In the genomic region with DNA sequence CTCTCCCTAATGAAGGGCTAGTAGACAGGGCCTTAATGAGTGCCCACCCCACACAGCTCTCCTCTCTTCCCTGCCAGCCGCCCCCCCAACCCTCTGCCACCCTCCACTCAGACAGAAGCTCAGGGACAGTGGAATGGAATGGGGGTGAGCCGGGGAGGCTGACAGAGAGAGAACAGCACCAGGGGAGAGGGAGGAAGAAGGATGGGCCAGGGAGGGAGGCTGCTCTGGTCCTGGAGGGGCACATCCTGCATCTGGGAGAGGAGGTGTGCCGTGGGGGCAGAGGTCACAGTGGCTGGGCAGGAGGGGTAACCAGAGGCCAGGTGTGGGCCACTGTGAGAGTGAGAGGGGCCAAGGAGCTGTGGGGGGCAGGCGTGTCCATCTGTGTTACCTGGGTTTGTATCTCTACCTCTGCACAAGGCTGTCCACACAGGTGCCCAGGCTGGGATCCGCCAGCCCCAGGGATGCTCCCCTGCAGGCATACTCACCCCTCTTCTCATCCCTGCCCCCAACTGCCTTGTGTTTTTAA, we compare ENCODE assay signal across 27 cellular contexts. TPM values are rescaled to one million over a fixed set of nuclear protein-coding genes. Genes with fewer than 3 reads are reported as not detected.
DNase-seq lines count a peak whose midpoint lies in the region; ATAC-seq, FAIRE-seq and TF ChIP-seq lines count a peak whose summit lies in the region.
"Had no signal": no experiment of that assay in that cellular context is flagged by ENCODE, and none has a peak within 500 bp of the region (broad histone marks: within the 10 kb centered on the region; RNA-seq: fewer than 3 reads in every experiment).

No MANE protein-coding gene starts in this region.

- H3K4me3 ChIP-seq in SK-N-SH (ENCODE audit: low read depth in 2 of 2, low read length in 1 of 2) (no peak overlapping the region), H1 (ENCODE audit: extremely low read depth in 1 of 4, insufficient read depth in 2 of 4, low read depth in 3 of 4, low read length in 4 of 4) (no peak overlapping the region), neural progenitor cell (no peak overlapping the region), breast epithelium (no peak overlapping the region)
- H3K4me3 ChIP-seq: gastroesophageal sphincter, K562, lower lobe of right lung, ovary, right atrium auricular region, stomach, transverse colon had no signal

- no peak for FAIRE-seq in H1 (lab: Jason Lieb, UNC)
- FAIRE-seq: K562, kidney had no signal

- no peak overlapping the region for H4K91ac ChIP-seq in H9 (ENCODE audit: insufficient read length, low read depth, low read length)
- H4K91ac ChIP-seq in H1 (replicated peaks; ENCODE audit: insufficient read length, low read length), result no peak overlapping the region

- H3K9ac ChIP-seq in SK-N-SH, result no peak overlapping the region
- no peak overlapping the region for H3K9ac ChIP-seq in H9 (ENCODE audit: extremely low read depth, insufficient read length, low read length)
- no peak overlapping the region for H3K9ac ChIP-seq in H1 (replicated peaks in 1 of 4; ENCODE audit: extremely low read depth in 1 of 4, low read depth in 3 of 4, low read length in 3 of 4)
- no peak overlapping the region for H3K9ac ChIP-seq in neural progenitor cell

- peaks cover 0 to 6% of the 10 kb centered on the region in 2 experiments for H3K36me3 ChIP-seq in SK-N-SH (replicated peaks in 1 of 2; ENCODE audit: control insufficient read depth in 1 of 2, insufficient read depth in 2 of 2, low read length in 1 of 2)
- peaks cover 0 to 9% (median 0%) of the 10 kb centered on the region in 4 experiments; a peak in 3 of 8 replicates for H3K36me3 ChIP-seq in H1 (ENCODE audit: control insufficient read depth in 2 of 4, insufficient read depth in 4 of 4, low read length in 3 of 4)
- H3K36me3 ChIP-seq in neural progenitor cell, result no peaks in the 10 kb centered on the region
- no peaks in the 10 kb centered on the region for H3K36me3 ChIP-seq in breast epithelium
- H3K36me3 ChIP-seq: lower lobe of right lung, ovary, right atrium auricular region, stomach, transverse colon had no signal

- H3T11ph ChIP-seq in H9 (ENCODE audit: low read length), result no peak overlapping the region

- H3K79me1 ChIP-seq in H9 (ENCODE audit: insufficient read depth, low read depth, low read length, poor library complexity, severe bottlenecking) (no peaks in the 10 kb centered on the region), H1 (ENCODE audit: low read depth, low read length) (no peaks in the 10 kb centered on the region)

- H2AK5ac ChIP-seq in H9 (ENCODE audit: insufficient read length, low read length) (no peak overlapping the region), H1 (ENCODE audit: low read depth, low read length) (peak overlapping the region; percentile 53; the same call in 1 of the 2 replicates)

- H4K8ac ChIP-seq in H9 (replicated peaks; ENCODE audit: insufficient read length, low read depth, low read length), result no peak overlapping the region
- no peak overlapping the region for H4K8ac ChIP-seq in H1 (ENCODE audit: extremely low read depth, insufficient read depth, low read length)

- H3F3A ChIP-seq in SK-N-SH (replicated peaks; ENCODE audit: insufficient read depth), result peaks cover 6% of the 10 kb centered on the region
- peaks cover 17% of the 10 kb centered on the region for H3F3A ChIP-seq in neural progenitor cell (ENCODE audit: low read depth)

- TF ChIP-seq EP300 in SK-N-SH (IDR thresholded peaks at IDR 0.05; ENCODE audit: borderline replicate concordance in 1 of 2, low read depth in 1 of 2, low read length in 1 of 2) (no peak), H1 (IDR thresholded peaks at IDR 0.05; ENCODE audit: borderline replicate concordance in 1 of 2, low read depth in 2 of 2, low read length in 2 of 2) (no peak)

- TF ChIP-seq POLR2A in H1 (IDR thresholded peaks at IDR 0.05; ENCODE audit: control extremely low read depth in 1 of 2, low read depth in 2 of 2, low read length in 2 of 2) (no peak), breast epithelium (IDR thresholded peaks at IDR 0.05) (no peak)

- H3K4me1 ChIP-seq in SK-N-SH (ENCODE audit: control insufficient read depth in 1 of 2, insufficient read depth in 2 of 2, low read depth in 1 of 2, low read length in 1 of 2), result peaks cover 3 to 42% of the 10 kb centered on the region in 2 experiments; a peak in 2 of 4 replicates
- H3K4me1 ChIP-seq in H9 (ENCODE audit: insufficient read depth, low read length), result peaks cover 2% of the 10 kb centered on the region; the same call in 1 of the 2 replicates
- H3K4me1 ChIP-seq in H1 (replicated peaks in 1 of 4; ENCODE audit: control insufficient read depth in 3 of 4, insufficient read depth in 4 of 4, low read length in 3 of 4), result peaks cover 2 to 22% (median 14%) of the 10 kb centered on the region in 4 experiments
- H3K4me1 ChIP-seq in neural progenitor cell, result peaks cover 32% of the 10 kb centered on the region
- peaks cover 4 to 5% of the 10 kb centered on the region in 2 donors for H3K4me1 ChIP-seq in breast epithelium

- H3K27ac ChIP-seq in SK-N-SH (ENCODE audit: low read depth in 2 of 2, low read length in 1 of 2) (no peak overlapping the region), H9 (ENCODE audit: insufficient read length, low read depth, low read length) (no peak overlapping the region), H1 (ENCODE audit: low read depth, low read length) (no peak overlapping the region), neural progenitor cell (no peak overlapping the region), breast epithelium (peak overlapping the region in 1 of 2 donors; percentile 55)
- H3K27ac ChIP-seq: 22Rv1, lower lobe of right lung, ovary, right atrium auricular region, stomach, transverse colon had no signal

- H2BK20ac ChIP-seq in H9 (ENCODE audit: low read depth, low read length, poor library complexity, severe bottlenecking) (no peak overlapping the region), H1 (ENCODE audit: low read length) (no peak overlapping the region)

- H3K4me2 ChIP-seq in SK-N-SH (peak overlapping the region; percentile 93; the same call in 1 of the 2 replicates), H9 (ENCODE audit: insufficient read depth, insufficient read length, low read length) (no peak overlapping the region), H1 (ENCODE audit: insufficient read depth in 1 of 2, low read depth in 2 of 2, low read length in 2 of 2) (no peak overlapping the region), neural progenitor cell (no peak overlapping the region)

- H3K9me2 ChIP-seq in SK-N-SH, result no peaks in the 10 kb centered on the region

- H3K9me3 Mint-ChIP-seq in H9 (peaks cover 0 to 2% of the 10 kb centered on the region in 2 experiments; a peak in 2 of 5 replicates), neural progenitor cell (no peaks in the 10 kb centered on the region)
- H3K9me3 Mint-ChIP-seq: activated T-cell treated with anti-CD3 and anti-CD28 coated beads, Interleukin-2, amount 50 U/mL, for 72 hours had no signal

- 93% methylated on average over 5 of the region's 5 CpGs for WGBS in SK-N-SH (ENCODE audit: low lambda C conversion rate)
- no CpG with 5 or more reads among the region's 5 CpGs for WGBS in H9 (ENCODE audit: extremely low coverage, insufficient read length, low lambda C conversion rate)
- 78% methylated on average over 5 of the region's 5 CpGs; no CpG with 5 or more reads in 1 of the 2 experiments for WGBS in H1 (ENCODE audit: extremely low coverage in 1 of 2, insufficient coverage in 1 of 2, insufficient read length in 1 of 2, insufficient replicate concordance in 2 of 2, low coverage in 1 of 2, low lambda C conversion rate in 2 of 2, missing lambda C conversion rate in 1 of 2), 2 experiments

- CTCF ChIA-PET in SK-N-SH (lab: Yijun Ruan, JAX), result interaction anchor here (1.0 to 11.1 kb wide), 4 partner anchors 17 to 75 kb away, joined by 3 to 151 read pairs (median 18); a partner anchor contains a TSS
- CTCF ChIA-PET in H1 (lab: Charles Lee; ENCODE audit: partially characterized antibody), result interaction anchor here (0.6 to 1.3 kb wide), 8 partner anchors 10 to 74 kb away, joined by 3 to 4 read pairs (median 3); no protein-coding TSS in a partner anchor

- H3K27ac Mint-ChIP-seq in H9 (peak overlapping the region in 2 of 3 experiments; percentile 61; a peak in 5 of 7 replicates), neural progenitor cell (peak overlapping the region; percentile 90)
- H3K27ac Mint-ChIP-seq: activated naive CD8-positive, alpha-beta T cell; activated T-cell treated with anti-CD3 and anti-CD28 coated beads, Interleukin-2, amount 50 U/mL, for 72 hours had no signal

- H3K27me3 Mint-ChIP-seq in H9 (ENCODE audit: low read depth) (no peaks in the 10 kb centered on the region), neural progenitor cell (ENCODE audit: insufficient read depth, low read depth) (peaks cover 4% of the 10 kb centered on the region)
- H3K27me3 Mint-ChIP-seq: activated naive CD8-positive, alpha-beta T cell had no signal

- intact Hi-C loops in breast epithelium (cut with DNase I; ENCODE audit: low total_unique reads), result no loop called here

- H3K14ac ChIP-seq in H9 (ENCODE audit: insufficient read depth, low read length), result no peak overlapping the region
- no peak overlapping the region for H3K14ac ChIP-seq in H1 (ENCODE audit: insufficient read length)

- TF ChIP-seq CTCF in SK-N-SH (IDR thresholded peaks at IDR 0.05), result no peak
- no peak for TF ChIP-seq CTCF in H9 (conservative IDR thresholded peaks at IDR 0.05)
- no peak for TF ChIP-seq CTCF in H1 (IDR thresholded peaks at IDR 0.05; ENCODE audit: control extremely low read depth in 1 of 3, insufficient read depth in 1 of 3, low read depth in 1 of 3, low read length in 3 of 3)
- no peak for TF ChIP-seq CTCF in neural progenitor cell (IDR thresholded peaks at IDR 0.05)
- TF ChIP-seq CTCF in breast epithelium (IDR thresholded peaks at IDR 0.05), result no peak

- H3K9me3 ChIP-seq in SK-N-SH (no peaks in the 10 kb centered on the region), H9 (ENCODE audit: control insufficient read depth, low read depth, low read length) (no peaks in the 10 kb centered on the region), H1 (ENCODE audit: insufficient read depth in 2 of 2, low read depth in 1 of 2, low read length in 1 of 2) (no peaks in the 10 kb centered on the region), neural progenitor cell (ENCODE audit: low read depth) (no peaks in the 10 kb centered on the region), breast epithelium (no peaks in the 10 kb centered on the region)
- H3K9me3 ChIP-seq: gastroesophageal sphincter, lower lobe of right lung, ovary, right atrium auricular region, stomach, transverse colon had no signal

- H4K5ac ChIP-seq in H9 (ENCODE audit: insufficient read length, low read depth, low read length), result no peak overlapping the region
- no peak overlapping the region for H4K5ac ChIP-seq in H1 (ENCODE audit: insufficient read length, low read depth, low read length)

- H3K4me1 Mint-ChIP-seq in H9, result peaks cover 25 to 50% of the 10 kb centered on the region in 2 experiments
- peaks cover 65% of the 10 kb centered on the region for H3K4me1 Mint-ChIP-seq in neural progenitor cell

- H3K56ac ChIP-seq in H9 (ENCODE audit: insufficient read length, low read depth, low read length) (no peak overlapping the region), H1 (replicated peaks; ENCODE audit: insufficient read length, low read depth, low read length) (no peak overlapping the region)

- in situ Hi-C loops in ACHN (cut with HindIII; ENCODE audit: low pct_ligation_motif_present, low pct_unique_long_range_greater_than_20kb, low sequenced_read_pairs), result no loop called here

- H3K4me3 Mint-ChIP-seq in H9, result 0 out of 5 replicates have a peak overlapping the region, but pooled peaks of 1 of the 2 experiments have one; percentile 0
- peak overlapping the region; percentile 76 for H3K4me3 Mint-ChIP-seq in neural progenitor cell
- H3K4me3 Mint-ChIP-seq: activated naive CD8-positive, alpha-beta T cell; activated T-cell treated with anti-CD3 and anti-CD28 coated beads, Interleukin-2, amount 50 U/mL, for 72 hours had no signal

- no peaks in the 10 kb centered on the region for H4K20me1 ChIP-seq in SK-N-SH (ENCODE audit: insufficient read depth)
- H4K20me1 ChIP-seq in H9 (ENCODE audit: control insufficient read depth, insufficient read depth, insufficient read length), result no peaks in the 10 kb centered on the region
- H4K20me1 ChIP-seq in H1 (replicated peaks in 1 of 2; ENCODE audit: control insufficient read depth in 1 of 2, insufficient read depth in 2 of 2, low read length in 2 of 2), result peaks cover 0 to 7% of the 10 kb centered on the region in 2 experiments
- H4K20me1 ChIP-seq in neural progenitor cell (ENCODE audit: low read depth), result peaks cover 4% of the 10 kb centered on the region

- H2BK15ac ChIP-seq in H9 (ENCODE audit: low read depth, low read length) (no peak overlapping the region), H1 (ENCODE audit: low read length) (no peak overlapping the region)

- no peak for DNase-seq in SK-N-SH
- no peak for DNase-seq in H9
- no peak for DNase-seq in H1 (ENCODE audit: low read depth in 1 of 2, low spot score in 2 of 2)
- DNase-seq in neural progenitor cell (ENCODE audit: low spot score), result no peak
- DNase-seq in inferior parietal cortex (ENCODE audit: extremely low spot score), result no peak
- no peak for DNase-seq in breast epithelium (ENCODE audit: low spot score in 2 of 2)
- DNase-seq in ACHN, result no peak
- DNase-seq: activated CD4-positive, CD25-positive, alpha-beta regulatory T cell treated with anti-CD3 and anti-CD28 coated beads, Interleukin-2, amount 50 U/mL, for 72 hours; activated CD8-positive, alpha-beta memory T cell treated with anti-CD3 and anti-CD28 coated beads for 24 hours; activated T-cell treated with anti-CD3 and anti-CD28 coated beads, Interleukin-2, amount 50 U/mL, for 72 hours; effector CD8-positive, alpha-beta T cell; EL; lower lobe of right lung; NCI-H1694 treated with DMSO at 0.1 percent for 48 hours; NCI-H69; stimulated activated CD4-positive, alpha-beta T cell treated with anti-CD3 and anti-CD28 coated beads, Interleukin-4, amount 100 ng/mL, for 24 hours; stomach; SW 1271; transverse colon had no signal

- H3K36me3 Mint-ChIP-seq in H9 (ENCODE audit: insufficient read depth in 1 of 3, low read depth in 3 of 3), result peaks cover 0 to 8% (median 0%) of the 10 kb centered on the region in 3 experiments; a peak in 1 of 7 replicates
- peaks cover 6% of the 10 kb centered on the region for H3K36me3 Mint-ChIP-seq in neural progenitor cell
- H3K36me3 Mint-ChIP-seq: activated naive CD8-positive, alpha-beta T cell had no signal

- H2BK5ac ChIP-seq in H9 (ENCODE audit: insufficient read length, low read length) (no peak overlapping the region), H1 (ENCODE audit: low read depth, low read length) (no peak overlapping the region)

- no peak overlapping the region for H2BK120ac ChIP-seq in H9 (ENCODE audit: low read depth, low read length, poor library complexity, severe bottlenecking)
- H2BK120ac ChIP-seq in H1 (replicated peaks; ENCODE audit: low read depth, low read length), result no peak overlapping the region

- ATAC-seq in SK-N-SH treated with all-trans-retinoic acid at 6 μM for 48 hours, result no peak
- ATAC-seq: activated T-cell treated with anti-CD3 and anti-CD28 coated beads, Interleukin-2, amount 50 U/mL, for 72 hours; gastroesophageal sphincter; K562; lower lobe of right lung had no signal

- H3K79me2 ChIP-seq in SK-N-SH (ENCODE audit: insufficient read depth), result peaks cover 5% of the 10 kb centered on the region; the same call in 1 of the 2 replicates
- H3K79me2 ChIP-seq in H9 (ENCODE audit: insufficient read depth, low read length), result no peaks in the 10 kb centered on the region
- H3K79me2 ChIP-seq in H1 (ENCODE audit: control insufficient read depth in 1 of 2, insufficient read depth in 2 of 2, low read length in 2 of 2), result no peaks in the 10 kb centered on the region; a peak in 1 of 4 replicates
- H3K79me2 ChIP-seq in neural progenitor cell (ENCODE audit: low read depth), result no peaks in the 10 kb centered on the region

- POLR2A ChIA-PET in SK-N-SH (lab: Yijun Ruan, JAX) (no interaction called here), H1 (lab: Charles Lee; ENCODE audit: partially characterized antibody) (interaction anchor here (0.9 to 2.1 kb wide), 4 partner anchors 61 to 118 kb away, joined by 3 to 5 read pairs (median 3); no protein-coding TSS in a partner anchor)

- TF ChIP-seq RAD21 in SK-N-SH (IDR thresholded peaks at IDR 0.05; ENCODE audit: low read length), result no peak
- TF ChIP-seq RAD21 in H1 (IDR thresholded peaks at IDR 0.05 in 1 of 2, conservative IDR thresholded peaks at IDR 0.05 in 1 of 2; ENCODE audit: low read depth in 2 of 2, low read length in 2 of 2), result no peak

- H3K4ac ChIP-seq in H9 (ENCODE audit: low read depth, low read length), result no peak overlapping the region
- no peak overlapping the region for H3K4ac ChIP-seq in H1 (replicated peaks; ENCODE audit: insufficient read length, low read depth, low read length)

- H3K18ac ChIP-seq in H9 (ENCODE audit: insufficient read length, low read depth, low read length) (no peak overlapping the region), H1 (ENCODE audit: extremely low read depth, low read length) (no peak overlapping the region; the same call in 1 of the 2 replicates)

- no peak overlapping the region for H3K23ac ChIP-seq in H9 (ENCODE audit: insufficient read length, low read depth, low read length)
- H3K23ac ChIP-seq in H1 (ENCODE audit: insufficient read length), result no peak overlapping the region

- no peak overlapping the region for H2BK12ac ChIP-seq in H9 (ENCODE audit: insufficient read length, low read depth, low read length)
- no peak overlapping the region for H2BK12ac ChIP-seq in H1 (ENCODE audit: low read depth, low read length)

- H2AFZ ChIP-seq in SK-N-SH (ENCODE audit: low read depth) (no peak overlapping the region), H9 (ENCODE audit: low read length) (no peak overlapping the region), H1 (ENCODE audit: low read length) (no peak overlapping the region), neural progenitor cell (replicated peaks) (no peak overlapping the region)

- H3K27me3 ChIP-seq in SK-N-SH (ENCODE audit: insufficient read depth) (no peaks in the 10 kb centered on the region), H9 (ENCODE audit: insufficient read depth, low read length) (no peaks in the 10 kb centered on the region), H1 (replicated peaks in 1 of 4; ENCODE audit: control insufficient read depth in 3 of 4, extremely low read depth in 1 of 4, insufficient read depth in 3 of 4, low read length in 3 of 4) (no peaks in the 10 kb centered on the region), neural progenitor cell (peaks cover 9% of the 10 kb centered on the region), breast epithelium (no peaks in the 10 kb centered on the region)
- H3K27me3 ChIP-seq: ovary, right atrium auricular region, stomach, transverse colon had no signal

- peaks cover 5% of the 10 kb centered on the region for H3K23me2 ChIP-seq in H9 (ENCODE audit: insufficient read length, low read depth, low read length, poor library complexity, severe bottlenecking)
- H3K23me2 ChIP-seq in H1 (ENCODE audit: low read depth, low read length), result peaks cover 8% of the 10 kb centered on the region; the same call in 1 of the 2 replicates

RNA-seq across cellular contexts. Expression of a gene that starts 2.4 kb away (rescaled TPM):
- polyA plus RNA-seq in SK-N-SH (2012; rRNA removed), result 3.9 and 6.0 TPM in 2 replicates
- 3.0 and 4.2 TPM in 2 replicates for polyA plus RNA-seq in SK-N-SH (2012; cell fraction: cytosol; rRNA removed)
- 7.3 and 13.1 TPM in 2 replicates for polyA plus RNA-seq in SK-N-SH (2012; cell fraction: nucleus; rRNA removed)
- 3.2 and 4.0 TPM in 2 replicates for total RNA-seq in H9 (2021)
- total RNA-seq in H1 (2021; fragmentation: NEBNext Ultra II Directional; extraction: Animal tissue kit (Norgen Biotek cat#: 25700)), result 4.5 and 4.6 TPM in 2 replicates
- polyA plus RNA-seq in H1 (2011; rRNA removed), result 1.9 and 5.0 TPM in 2 replicates
- 3.9 TPM for polyA plus RNA-seq in H1 (2011; cell fraction: cytosol; rRNA removed)
- polyA plus RNA-seq in H1 (2011; cell fraction: nucleus; rRNA removed), result 5.5 TPM
- polyA plus RNA-seq in H1 (2012, experiment 1 of 2), result 2.7 to 4.5 TPM (median 3.8 TPM) in 4 replicates
- 2.0 TPM for polyA plus RNA-seq in H1 (2012, experiment 2 of 2)
- polyA plus RNA-seq in H1 (2013, experiment 1 of 2), result 2.5 TPM
- 2.2 TPM for polyA plus RNA-seq in H1 (2013, experiment 2 of 2)
- 0.37 and 0.41 TPM in 2 replicates for polyA minus RNA-seq in H1 (2011; rRNA and poly(A)+ RNA removed)
- polyA minus RNA-seq in H1 (2011; cell fraction: cytosol; rRNA and poly(A)+ RNA removed), result 3.1 TPM
- 2.9 TPM for polyA minus RNA-seq in H1 (2011; cell fraction: nucleus; rRNA and poly(A)+ RNA removed)
- 1.2 and 6.7 TPM in 2 replicates for total RNA-seq in neural progenitor cell (ENCODE audit: low replicate concordance)
- total RNA-seq in breast epithelium, result under 1 TPM; 0.48 to 0.66 (median 0.59) TPM

RNA-seq across cellular contexts. Expression of a gene that starts 7.2 kb away (rescaled TPM):
- polyA plus RNA-seq in SK-N-SH (2012; rRNA removed) (20.3 and 32.7 TPM in 2 replicates), H1 (2011; rRNA removed) (13.2 and 22.4 TPM in 2 replicates)
- 13.4 and 24.0 TPM in 2 replicates for polyA plus RNA-seq in SK-N-SH (2012; cell fraction: cytosol; rRNA removed)
- 45.7 and 64.8 TPM in 2 replicates for polyA plus RNA-seq in SK-N-SH (2012; cell fraction: nucleus; rRNA removed)
- total RNA-seq in H9 (2021) (17.2 and 17.5 TPM in 2 replicates), neural progenitor cell (ENCODE audit: low replicate concordance) (11.0 and 17.6 TPM in 2 replicates), breast epithelium (10 to 100 TPM; 17.0 to 23.7 (median 19.7) TPM)
- total RNA-seq in H1 (2021; fragmentation: NEBNext Ultra II Directional; extraction: Animal tissue kit (Norgen Biotek cat#: 25700)), result 20.3 and 24.1 TPM in 2 replicates
- 14.7 TPM for polyA plus RNA-seq in H1 (2011; cell fraction: cytosol; rRNA removed)
- 22.4 TPM for polyA plus RNA-seq in H1 (2011; cell fraction: nucleus; rRNA removed)
- 13.5 to 21.7 TPM (median 20.5 TPM) in 4 replicates for polyA plus RNA-seq in H1 (2012, experiment 1 of 2)
- 18.7 TPM for polyA plus RNA-seq in H1 (2012, experiment 2 of 2)
- polyA plus RNA-seq in H1 (2013, experiment 1 of 2), result 15.3 TPM
- 14.1 TPM for polyA plus RNA-seq in H1 (2013, experiment 2 of 2)
- polyA minus RNA-seq in H1 (2011; rRNA and poly(A)+ RNA removed), result 4.6 and 6.6 TPM in 2 replicates
- polyA minus RNA-seq in H1 (2011; cell fraction: cytosol; rRNA and poly(A)+ RNA removed), result 15.1 TPM
- 7.5 TPM for polyA minus RNA-seq in H1 (2011; cell fraction: nucleus; rRNA and poly(A)+ RNA removed)

RNA-seq across cellular contexts. Expression of a gene that starts 22.1 kb away (rescaled TPM):
- polyA plus RNA-seq in SK-N-SH (2012; rRNA removed) (0.93 and 1.5 TPM in 2 replicates), H1 (2011; rRNA removed) (0.26 and 0.31 TPM in 2 replicates)
- polyA plus RNA-seq in SK-N-SH (2012; cell fraction: cytosol; rRNA removed), result 0.44 and 0.47 TPM in 2 replicates
- polyA plus RNA-seq in SK-N-SH (2012; cell fraction: nucleus; rRNA removed), result 7.2 and 8.4 TPM in 2 replicates
- total RNA-seq in H9 (2021) (0.39 TPM in 1 of 2 replicates, not detected in the other), neural progenitor cell (ENCODE audit: low replicate concordance) (0.71 TPM in 1 of 2 replicates, not detected in the other), breast epithelium (not detected)
- total RNA-seq in H1 (2021; fragmentation: NEBNext Ultra II Directional; extraction: Animal tissue kit (Norgen Biotek cat#: 25700)), result 0.33 TPM in 1 of 2 replicates, not detected in the other
- polyA plus RNA-seq in H1 (2011; cell fraction: cytosol; rRNA removed), result 0.41 TPM
- polyA plus RNA-seq in H1 (2011; cell fraction: nucleus; rRNA removed), result 0.80 TPM
- polyA plus RNA-seq in H1 (2012, experiment 1 of 2), result 0.18 to 0.92 TPM (median 0.19 TPM) in 3 of 4 replicates, not detected in the other
- polyA plus RNA-seq in H1 (2012, experiment 2 of 2), result 0.39 TPM
- 0.55 TPM for polyA plus RNA-seq in H1 (2013, experiment 1 of 2)
- polyA plus RNA-seq in H1 (2013, experiment 2 of 2), result 0.13 TPM
- polyA minus RNA-seq in H1 (2011; rRNA and poly(A)+ RNA removed), result not detected in 2 replicates
- not detected for polyA minus RNA-seq in H1 (2011; cell fraction: cytosol; rRNA and poly(A)+ RNA removed)
- polyA minus RNA-seq in H1 (2011; cell fraction: nucleus; rRNA and poly(A)+ RNA removed), result not detected
- total RNA-seq: right atrium auricular region, transverse colon had no signal

RNA-seq across cellular contexts. Expression of a gene that starts 49.9 kb away (rescaled TPM):
- 66.9 and 75.9 TPM in 2 replicates for polyA plus RNA-seq in SK-N-SH (2012; rRNA removed)
- 26.7 and 37.5 TPM in 2 replicates for polyA plus RNA-seq in SK-N-SH (2012; cell fraction: cytosol; rRNA removed)
- 280 and 468 TPM in 2 replicates for polyA plus RNA-seq in SK-N-SH (2012; cell fraction: nucleus; rRNA removed)
- total RNA-seq in H9 (2021), result 37.4 and 40.2 TPM in 2 replicates
- 53.8 and 58.2 TPM in 2 replicates for total RNA-seq in H1 (2021; fragmentation: NEBNext Ultra II Directional; extraction: Animal tissue kit (Norgen Biotek cat#: 25700))
- polyA plus RNA-seq in H1 (2011; rRNA removed), result 52.3 and 78.4 TPM in 2 replicates
- polyA plus RNA-seq in H1 (2011; cell fraction: cytosol; rRNA removed), result 63.4 TPM
- 97.9 TPM for polyA plus RNA-seq in H1 (2011; cell fraction: nucleus; rRNA removed)
- polyA plus RNA-seq in H1 (2012, experiment 1 of 2), result 42.3 to 54.4 TPM (median 51.6 TPM) in 4 replicates
- polyA plus RNA-seq in H1 (2012, experiment 2 of 2), result 48.2 TPM
- polyA plus RNA-seq in H1 (2013, experiment 1 of 2), result 131 TPM
- 122 TPM for polyA plus RNA-seq in H1 (2013, experiment 2 of 2)
- 2.5 and 4.6 TPM in 2 replicates for polyA minus RNA-seq in H1 (2011; rRNA and poly(A)+ RNA removed)
- 22.1 TPM for polyA minus RNA-seq in H1 (2011; cell fraction: cytosol; rRNA and poly(A)+ RNA removed)
- 18.2 TPM for polyA minus RNA-seq in H1 (2011; cell fraction: nucleus; rRNA and poly(A)+ RNA removed)
- 7.3 and 33.0 TPM in 2 replicates for total RNA-seq in neural progenitor cell (ENCODE audit: low replicate concordance)
- total RNA-seq in breast epithelium, result 10 to 100 TPM; 14.1 to 42.6 (median 32.6) TPM

RNA-seq across cellular contexts. Expression of a gene that starts 52.8 kb away (rescaled TPM):
- polyA plus RNA-seq in SK-N-SH (2012; rRNA removed) (16.1 and 23.1 TPM in 2 replicates), H1 (2011; rRNA removed) (11.2 and 15.9 TPM in 2 replicates)
- polyA plus RNA-seq in SK-N-SH (2012; cell fraction: cytosol; rRNA removed), result 9.1 and 10.0 TPM in 2 replicates
- 29.2 and 35.1 TPM in 2 replicates for polyA plus RNA-seq in SK-N-SH (2012; cell fraction: nucleus; rRNA removed)
- total RNA-seq in H9 (2021) (11.2 and 12.7 TPM in 2 replicates), neural progenitor cell (ENCODE audit: low replicate concordance) (1.2 and 5.6 TPM in 2 replicates), breast epithelium (10 to 100 TPM; 12.2 to 24.7 (median 18.7) TPM)
- 7.6 TPM in 2 replicates for total RNA-seq in H1 (2021; fragmentation: NEBNext Ultra II Directional; extraction: Animal tissue kit (Norgen Biotek cat#: 25700))
- polyA plus RNA-seq in H1 (2011; cell fraction: cytosol; rRNA removed), result 8.7 TPM
- polyA plus RNA-seq in H1 (2011; cell fraction: nucleus; rRNA removed), result 18.2 TPM
- 5.8 to 9.2 TPM (median 6.5 TPM) in 4 replicates for polyA plus RNA-seq in H1 (2012, experiment 1 of 2)
- polyA plus RNA-seq in H1 (2012, experiment 2 of 2), result 4.1 TPM
- polyA plus RNA-seq in H1 (2013, experiment 1 of 2), result 2.6 TPM
- 3.0 TPM for polyA plus RNA-seq in H1 (2013, experiment 2 of 2)
- polyA minus RNA-seq in H1 (2011; rRNA and poly(A)+ RNA removed), result 7.0 and 7.5 TPM in 2 replicates
- 12.4 TPM for polyA minus RNA-seq in H1 (2011; cell fraction: cytosol; rRNA and poly(A)+ RNA removed)
- 13.5 TPM for polyA minus RNA-seq in H1 (2011; cell fraction: nucleus; rRNA and poly(A)+ RNA removed)
